ENCODE assay signal across 10 cellular contexts in the genomic region with DNA sequence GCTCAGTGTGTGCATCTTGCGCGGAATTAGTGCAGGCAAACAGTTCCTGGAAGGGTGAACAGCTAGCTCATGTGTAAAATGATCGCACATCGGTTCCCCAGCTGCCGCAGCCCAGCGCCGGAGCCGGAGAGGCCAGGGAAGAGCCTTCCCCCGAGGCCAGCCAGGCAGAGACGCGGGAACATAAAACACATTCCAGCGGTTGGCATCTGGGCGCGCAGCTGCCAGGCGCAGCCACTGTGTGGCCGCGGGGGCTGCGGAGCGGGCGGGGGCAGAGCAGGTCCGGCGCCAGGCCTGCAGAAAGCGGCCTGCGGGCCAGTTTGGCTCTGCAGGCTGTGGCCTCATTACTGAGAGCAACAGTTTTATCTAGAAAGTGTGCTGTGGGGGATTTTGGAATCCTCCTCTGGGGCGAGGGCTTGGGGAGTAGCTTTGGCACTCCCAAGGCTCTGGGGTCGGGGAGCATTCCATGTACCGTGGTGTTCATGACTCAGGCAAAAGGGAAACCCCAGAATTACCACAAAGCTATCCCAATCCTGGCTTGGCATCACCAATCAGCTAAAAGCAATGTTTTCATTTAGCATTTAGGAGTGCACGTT.
DNase-seq lines count a peak whose midpoint lies in the region; ATAC-seq, FAIRE-seq and TF ChIP-seq lines count a peak whose summit lies in the region.
"Had no signal": no experiment of that assay in that cellular context is flagged by ENCODE, and none has a peak within 500 bp of the region (broad histone marks: within the 10 kb centered on the region; RNA-seq: fewer than 3 reads in every experiment).

No MANE protein-coding gene starts in this region.

- H3K27ac Mint-ChIP-seq in natural killer cell treated with Interleukin-12 subunit alpha and Interleukin-12 subunit beta and Interleukin-15 and Interleukin-18, amount 100 ng/mL, for 72 hours: peak overlapping the region; percentile 2 to 81
- no peak overlapping the region for H3K27ac Mint-ChIP-seq in natural killer cell
- H3K27ac Mint-ChIP-seq: activated T-cell treated with anti-CD3 and anti-CD28 coated beads, Interleukin-2, amount 50 U/mL, for 72 hours had no signal

- H3K56ac ChIP-seq in H1 (replicated peaks; ENCODE audit: insufficient read length, low read depth, low read length): no peak overlapping the region

- no peaks in the 10 kb centered on the region for H3K9me3 Mint-ChIP-seq in natural killer cell treated with Interleukin-12 subunit alpha and Interleukin-12 subunit beta and Interleukin-15 and Interleukin-18, amount 100 ng/mL, for 72 hours
- no peaks in the 10 kb centered on the region for H3K9me3 Mint-ChIP-seq in natural killer cell
- H3K9me3 Mint-ChIP-seq: activated T-cell treated with anti-CD3 and anti-CD28 coated beads, Interleukin-2, amount 50 U/mL, for 72 hours had no signal

- no peak; a peak in 1 of 4 replicates for TF ChIP-seq RAD21 in H1 (IDR thresholded peaks at IDR 0.05 in 1 of 2, conservative IDR thresholded peaks at IDR 0.05 in 1 of 2; ENCODE audit: low read depth in 2 of 2, low read length in 2 of 2)

- no peak overlapping the region for H3K23ac ChIP-seq in H1 (ENCODE audit: insufficient read length)

- peak overlapping the region; percentile 87 for H3K18ac ChIP-seq in H1 (ENCODE audit: extremely low read depth, low read length)

- H3K27me3 ChIP-seq in H1 (replicated peaks in 1 of 4; ENCODE audit: control insufficient read depth in 3 of 4, extremely low read depth in 1 of 4, insufficient read depth in 3 of 4, low read length in 3 of 4) (peaks cover 2 to 16% (median 10%) of the 10 kb centered on the region in 4 experiments; a peak in 5 of 7 replicates), lung (ENCODE audit: control insufficient read depth, insufficient read depth) (no peaks in the 10 kb centered on the region)
- H3K27me3 ChIP-seq: BLaER1 treated with 17β-estradiol and CSF1 and Interleukin-3, amounts not matched to agents 10 nM and 100 nM had no signal

- H3K4ac ChIP-seq in H1 (replicated peaks; ENCODE audit: insufficient read length, low read depth, low read length): peak overlapping the region; percentile 66

- H3K23me2 ChIP-seq in H1 (ENCODE audit: low read depth, low read length): peaks cover 10% of the 10 kb centered on the region; the same call in 1 of the 2 replicates

- CTCF ChIA-PET in H1 (lab: Charles Lee; ENCODE audit: partially characterized antibody): interaction anchor here (1.1 to 2.9 kb wide), 4 partner anchors 10 to 439 kb away, joined by 3 to 6 read pairs (median 4); no protein-coding TSS in a partner anchor

- H3K4me1 ChIP-seq in H1 (replicated peaks in 1 of 4; ENCODE audit: control insufficient read depth in 3 of 4, insufficient read depth in 4 of 4, low read length in 3 of 4): peaks cover 6 to 25% (median 14%) of the 10 kb centered on the region in 4 experiments
- H3K4me1 ChIP-seq in lung (ENCODE audit: control insufficient read depth in 2 of 2, insufficient read depth in 2 of 2, low read length in 2 of 2): no peaks in the 10 kb centered on the region

- H3K27ac ChIP-seq in H1 (ENCODE audit: low read depth, low read length) (no peak overlapping the region), lung (ENCODE audit: low read depth in 1 of 2, low read length in 1 of 2) (no peak overlapping the region)
- H3K27ac ChIP-seq: BLaER1 treated with 17β-estradiol and CSF1 and Interleukin-3, amounts not matched to agents 10 nM and 100 nM had no signal

- WGBS in H1 (ENCODE audit: extremely low coverage in 1 of 2, insufficient coverage in 1 of 2, insufficient read length in 1 of 2, insufficient replicate concordance in 2 of 2, low coverage in 1 of 2, low lambda C conversion rate in 2 of 2, missing lambda C conversion rate in 1 of 2), 2 experiments: 4% methylated on average over 28 of the region's 28 CpGs; no CpG with 5 or more reads in 1 of the 2 experiments
- 33 to 42% methylated on average over 28 of the region's 28 CpGs for WGBS in lung, 2 donors

- H3K9me3 ChIP-seq in H1 (ENCODE audit: insufficient read depth in 2 of 2, low read depth in 1 of 2, low read length in 1 of 2) (no peaks in the 10 kb centered on the region), lung (ENCODE audit: control insufficient read depth in 2 of 2, insufficient read depth in 1 of 2, low read length in 1 of 2) (no peaks in the 10 kb centered on the region)
- H3K9me3 ChIP-seq: BLaER1 treated with 17β-estradiol and CSF1 and Interleukin-3, amounts not matched to agents 10 nM and 100 nM had no signal

- H3K14ac ChIP-seq in H1 (ENCODE audit: insufficient read length): no peak overlapping the region

- no peak for FAIRE-seq in H1 (lab: Jason Lieb, UNC)

- H2BK20ac ChIP-seq in H1 (ENCODE audit: low read length): peak overlapping the region; percentile 48; the same call in 1 of the 2 replicates

- no peaks in the 10 kb centered on the region for H3K27me3 Mint-ChIP-seq in natural killer cell treated with Interleukin-12 subunit alpha and Interleukin-12 subunit beta and Interleukin-15 and Interleukin-18, amount 100 ng/mL, for 72 hours
- peaks cover 4 to 14% of the 10 kb centered on the region in 2 donors for H3K27me3 Mint-ChIP-seq in natural killer cell (ENCODE audit: low read depth in 2 of 2)

- no peak for TF ChIP-seq EP300 in H1 (IDR thresholded peaks at IDR 0.05; ENCODE audit: borderline replicate concordance in 1 of 2, low read depth in 2 of 2, low read length in 2 of 2)

- H2BK120ac ChIP-seq in H1 (replicated peaks; ENCODE audit: low read depth, low read length): peak overlapping the region; percentile 61

- no peaks in the 10 kb centered on the region for H4K20me1 ChIP-seq in H1 (replicated peaks in 1 of 2; ENCODE audit: control insufficient read depth in 1 of 2, insufficient read depth in 2 of 2, low read length in 2 of 2)
- H4K20me1 ChIP-seq: BLaER1 treated with 17β-estradiol and CSF1 and Interleukin-3, amounts not matched to agents 10 nM and 100 nM had no signal

- peaks cover 33 to 52% of the 10 kb centered on the region in 2 donors for H3K4me1 Mint-ChIP-seq in natural killer cell treated with Interleukin-12 subunit alpha and Interleukin-12 subunit beta and Interleukin-15 and Interleukin-18, amount 100 ng/mL, for 72 hours (ENCODE audit: low read depth in 2 of 2)
- H3K4me1 Mint-ChIP-seq in natural killer cell: no peaks in the 10 kb centered on the region

- H3K36me3 Mint-ChIP-seq in natural killer cell treated with Interleukin-12 subunit alpha and Interleukin-12 subunit beta and Interleukin-15 and Interleukin-18, amount 100 ng/mL, for 72 hours: no peaks in the 10 kb centered on the region
- H3K36me3 Mint-ChIP-seq in natural killer cell: no peaks in the 10 kb centered on the region

- H3K4me3 Mint-ChIP-seq in natural killer cell treated with Interleukin-12 subunit alpha and Interleukin-12 subunit beta and Interleukin-15 and Interleukin-18, amount 100 ng/mL, for 72 hours: peak overlapping the region; percentile 38
- no peak overlapping the region for H3K4me3 Mint-ChIP-seq in natural killer cell
- H3K4me3 Mint-ChIP-seq: activated T-cell treated with anti-CD3 and anti-CD28 coated beads, Interleukin-2, amount 50 U/mL, for 72 hours had no signal

- H3K9ac ChIP-seq in H1 (replicated peaks in 1 of 4; ENCODE audit: extremely low read depth in 1 of 4, low read depth in 3 of 4, low read length in 3 of 4): peak overlapping the region in 2 of 4 experiments; percentile 14 to 41; a peak in 3 of 7 replicates
- H3K9ac ChIP-seq: BLaER1 treated with 17β-estradiol and CSF1 and Interleukin-3, amounts not matched to agents 10 nM and 100 nM had no signal

- no peaks in the 10 kb centered on the region for H3K79me2 ChIP-seq in H1 (ENCODE audit: control insufficient read depth in 1 of 2, insufficient read depth in 2 of 2, low read length in 2 of 2)

- no peak overlapping the region; the same call in 1 of the 2 replicates for H2BK5ac ChIP-seq in H1 (ENCODE audit: low read depth, low read length)

- TF ChIP-seq POLR2A in H1 (IDR thresholded peaks at IDR 0.05; ENCODE audit: control extremely low read depth in 1 of 2, low read depth in 2 of 2, low read length in 2 of 2) (no peak), GM18505 (IDR thresholded peaks at IDR 0.05; ENCODE audit: borderline replicate concordance, extremely low read depth, insufficient read depth, insufficient read length) (no peak)

- H3K36me3 ChIP-seq in H1 (ENCODE audit: control insufficient read depth in 2 of 4, insufficient read depth in 4 of 4, low read length in 3 of 4) (no peaks in the 10 kb centered on the region), lung (ENCODE audit: control insufficient read depth in 2 of 2, insufficient read depth in 2 of 2, low read length in 2 of 2) (no peaks in the 10 kb centered on the region)
- H3K36me3 ChIP-seq: BLaER1 treated with 17β-estradiol and CSF1 and Interleukin-3, amounts not matched to agents 10 nM and 100 nM had no signal

- peak; percentile 60 to 80 for ATAC-seq in natural killer cell treated with Interleukin-12 subunit alpha and Interleukin-12 subunit beta and Interleukin-15 and Interleukin-18, amount 100 ng/mL, for 72 hours
- ATAC-seq in natural killer cell: no peak
- ATAC-seq in lung (ENCODE audit: insufficient read depth, low FRiP score): peak; percentile 24
- no peak for ATAC-seq in GM18519 (IDR thresholded peaks at IDR 0.05; ENCODE audit: low FRiP score, unreplicated experiment)
- no peak for ATAC-seq in GM18505 (IDR thresholded peaks at IDR 0.05; ENCODE audit: unreplicated experiment)
- ATAC-seq: activated T-cell treated with anti-CD3 and anti-CD28 coated beads, Interleukin-2, amount 50 U/mL, for 72 hours had no signal

- 0 out of 2 replicates have a peak overlapping the region, but pooled peaks have one; percentile 75 for H2BK12ac ChIP-seq in H1 (ENCODE audit: low read depth, low read length)

- peak overlapping the region; percentile 75 for H4K91ac ChIP-seq in H1 (replicated peaks; ENCODE audit: insufficient read length, low read length)

- no peak for TF ChIP-seq CTCF in natural killer cell (IDR thresholded peaks at IDR 0.05)
- no peak for TF ChIP-seq CTCF in H1 (IDR thresholded peaks at IDR 0.05; ENCODE audit: control extremely low read depth in 1 of 3, insufficient read depth in 1 of 3, low read depth in 1 of 3, low read length in 3 of 3)
- no peak for TF ChIP-seq CTCF in lung (IDR thresholded peaks at IDR 0.05; ENCODE audit: control extremely low read depth, extremely low read depth)

- H2AFZ ChIP-seq in H1 (ENCODE audit: low read length): peak overlapping the region; percentile 95

- no peak overlapping the region for H2AK5ac ChIP-seq in H1 (ENCODE audit: low read depth, low read length)

- no peak overlapping the region for H4K8ac ChIP-seq in H1 (ENCODE audit: extremely low read depth, insufficient read depth, low read length)

- no peak overlapping the region for H2BK15ac ChIP-seq in H1 (ENCODE audit: low read length)

- POLR2A ChIA-PET in H1 (lab: Charles Lee; ENCODE audit: partially characterized antibody): interaction anchor here (1.0 to 1.3 kb wide), 2 partner anchors 163 to 419 kb away, joined by 3 to 4 read pairs; no protein-coding TSS in a partner anchor

- peaks cover 2% of the 10 kb centered on the region; the same call in 1 of the 2 replicates for H3K79me1 ChIP-seq in H1 (ENCODE audit: low read depth, low read length)

- H3K4me3 ChIP-seq in H1 (ENCODE audit: extremely low read depth in 1 of 4, insufficient read depth in 2 of 4, low read depth in 3 of 4, low read length in 4 of 4) (peak overlapping the region; percentile 50 to 65 (median 52)), lung (no peak overlapping the region)
- H3K4me3 ChIP-seq: BLaER1 treated with 17β-estradiol and CSF1 and Interleukin-3, amounts not matched to agents 10 nM and 100 nM had no signal

- intact Hi-C loops in natural killer cell (cut with micrococcal nuclease): no loop called here

- peak overlapping the region; percentile 57 for H4K5ac ChIP-seq in H1 (ENCODE audit: insufficient read length, low read depth, low read length)

- DNase-seq in natural killer cell treated with Interleukin-12 subunit alpha and Interleukin-12 subunit beta and Interleukin-15 and Interleukin-18, amount 100 ng/mL, for 72 hours (ENCODE audit: low spot score): peak; percentile 74
- DNase-seq in natural killer cell: no peak
- peak in 1 of 2 experiments; percentile 74 for DNase-seq in H1 (ENCODE audit: low read depth in 1 of 2, low spot score in 2 of 2)
- DNase-seq in lung (ENCODE audit: low spot score): no peak
- DNase-seq in central memory CD4-positive, alpha-beta T cell: no peak
- no peak for DNase-seq in T-helper 2 cell
- DNase-seq: activated T-cell treated with anti-CD3 and anti-CD28 coated beads, Interleukin-2, amount 50 U/mL, for 72 hours had no signal

- H3K4me2 ChIP-seq in H1 (ENCODE audit: insufficient read depth in 1 of 2, low read depth in 2 of 2, low read length in 2 of 2): peak overlapping the region; percentile 100

Comparison
In these comparisons a context has a peak if more than half of its experiments do, and no peak if none do; other contexts are left out.
1. ATAC-seq: peak in natural killer cell treated with Interleukin-12 subunit alpha and Interleukin-12 subunit beta and Interleukin-15 and Interleukin-18, amount 100 ng/mL, for 72 hours (2 of 2) and lung (single experiment); none in natural killer cell (0 of 3), GM18519 (single experiment) and GM18505 (single experiment).
2. H3K27ac Mint-ChIP-seq: peak in natural killer cell treated with Interleukin-12 subunit alpha and Interleukin-12 subunit beta and Interleukin-15 and Interleukin-18, amount 100 ng/mL, for 72 hours (2 of 2); none in natural killer cell (0 of 2).